In the genomic region with DNA sequence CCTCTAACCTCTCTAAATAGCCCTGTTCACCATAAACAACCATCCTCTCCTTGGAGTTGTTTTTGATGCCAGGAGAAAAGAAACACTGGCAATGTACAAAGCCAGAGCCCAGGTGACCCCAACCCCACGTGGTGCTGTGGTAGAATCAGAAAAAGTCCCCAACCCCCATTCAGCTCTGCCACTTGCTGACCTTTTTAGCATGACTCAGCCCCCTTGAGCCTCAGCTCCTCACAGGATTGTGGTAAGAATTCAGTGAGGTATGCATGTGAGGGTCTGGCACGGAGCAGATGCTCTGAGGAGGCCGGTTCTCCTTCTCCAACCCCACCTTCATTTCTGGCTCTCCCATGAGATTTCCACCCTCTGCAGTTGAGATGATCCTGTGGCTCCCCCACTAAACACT, we compare ENCODE assay signal across 16 cellular contexts. TPM values are rescaled to one million over a fixed set of nuclear protein-coding genes. Genes with fewer than 3 reads are reported as not detected.
DNase-seq lines count a peak whose midpoint lies in the region; ATAC-seq, FAIRE-seq and TF ChIP-seq lines count a peak whose summit lies in the region.
"Had no signal": no experiment of that assay in that cellular context is flagged by ENCODE, and none has a peak within 500 bp of the region (broad histone marks: within the 10 kb centered on the region; RNA-seq: fewer than 3 reads in every experiment).

No MANE protein-coding gene starts in this region.

- no peak for ATAC-seq in GM18870 (IDR thresholded peaks at IDR 0.05; ENCODE audit: unreplicated experiment)
- ATAC-seq: heart left ventricle, Panc1, right cardiac atrium had no signal

- CTCF ChIA-PET in AG04449 (lab: Yijun Ruan, JAX): interaction anchor here (0.8 to 8.2 kb wide), 7 partner anchors 12 to 158 kb away, joined by 3 to 62 read pairs (median 6); partner anchors contain the start of gene CHI3L1

- H3K4me3 Mint-ChIP-seq in astrocyte (ENCODE audit: unreplicated experiment): no peak overlapping the region
- H3K4me3 Mint-ChIP-seq: activated T-cell treated with anti-CD3 and anti-CD28 coated beads, Interleukin-2, amount 50 U/mL, for 24 hours had no signal

- H3K9me3 ChIP-seq in astrocyte (ENCODE audit: insufficient read depth, low read depth, low read length): no peaks in the 10 kb centered on the region
- H3K9me3 ChIP-seq: heart left ventricle had no signal

- H3K4me1 ChIP-seq in astrocyte (ENCODE audit: insufficient read depth, low read length): peaks cover 29% of the 10 kb centered on the region

- no peak overlapping the region for H3K9ac ChIP-seq in astrocyte (ENCODE audit: low read length)

- no peaks in the 10 kb centered on the region for H3K27me3 ChIP-seq in astrocyte (ENCODE audit: insufficient read depth, low read length)
- H3K27me3 ChIP-seq: heart left ventricle had no signal

- no peaks in the 10 kb centered on the region for H3K36me3 ChIP-seq in astrocyte (ENCODE audit: insufficient read depth, low read length)
- H3K36me3 ChIP-seq: heart left ventricle had no signal

- DNase-seq in AG04449 (ENCODE audit: low read depth, low spot score): peak; percentile 38
- peak; percentile 52 for DNase-seq in HFF-Myc (ENCODE audit: extremely low read depth, low read depth)
- peak; percentile 92 for DNase-seq in astrocyte (ENCODE audit: low read depth)
- peak; percentile 74 for DNase-seq in kidney tubule cell (ENCODE audit: low spot score)
- no peak for DNase-seq in hippocampal formation (lab: John Stamatoyannopoulos, UW)
- DNase-seq in activated T-cell treated with anti-CD3 and anti-CD28 coated beads, Interleukin-2, amount 50 U/mL, for 48 hours: no peak
- no peak for DNase-seq in cerebellar nuclear complex (lab: John Stamatoyannopoulos, UW)
- DNase-seq: activated T-cell treated with anti-CD3 and anti-CD28 coated beads, Interleukin-2, amount 50 U/mL, for 24 hours; C1 segment of cervical spinal cord; heart left ventricle; midbrain; NCI-H1694; right cardiac atrium had no signal

- H3K27ac ChIP-seq in astrocyte (ENCODE audit: low read depth, low read length): no peak overlapping the region
- H3K27ac ChIP-seq: heart left ventricle had no signal

- peak; percentile 34 for FAIRE-seq in astrocyte (lab: Jason Lieb, UNC)
- FAIRE-seq: colon had no signal

- no peaks in the 10 kb centered on the region for H3K36me3 Mint-ChIP-seq in astrocyte (ENCODE audit: low read depth, unreplicated experiment)

- no peaks in the 10 kb centered on the region for H3K79me2 ChIP-seq in astrocyte (ENCODE audit: insufficient read depth, low read length)

- no peaks in the 10 kb centered on the region for H4K20me1 ChIP-seq in astrocyte (ENCODE audit: insufficient read depth, low read length)

- peaks cover 48% of the 10 kb centered on the region for H3K4me1 Mint-ChIP-seq in astrocyte (ENCODE audit: low read depth, unreplicated experiment)

- H3K4me3 ChIP-seq in AG04449 (ENCODE audit: low read depth, low read length) (no peak overlapping the region), HFF-Myc (replicated peaks; ENCODE audit: low read depth, low read length) (no peak overlapping the region), astrocyte (ENCODE audit: insufficient read depth, low read depth, low read length) (no peak overlapping the region)
- H3K4me3 ChIP-seq: heart left ventricle had no signal

- H3K9me3 Mint-ChIP-seq in astrocyte (ENCODE audit: unreplicated experiment): peaks cover 10% of the 10 kb centered on the region
- H3K9me3 Mint-ChIP-seq: activated T-cell treated with anti-CD3 and anti-CD28 coated beads, Interleukin-2, amount 50 U/mL, for 24 hours had no signal

- POLR2A ChIA-PET in AG04449 (lab: Yijun Ruan, JAX): no interaction called here

- no peak for TF ChIP-seq CTCF in AG04449 (IDR thresholded peaks at IDR 0.05; ENCODE audit: insufficient read depth, low read length, missing control alignments)
- no peak for TF ChIP-seq CTCF in HFF-Myc (IDR thresholded peaks at IDR 0.05; ENCODE audit: low read depth, low read length, missing control alignments)
- no peak for TF ChIP-seq CTCF in astrocyte (IDR thresholded peaks at IDR 0.05; ENCODE audit: insufficient read depth, low read depth, low read length)

- H2AFZ ChIP-seq in astrocyte (ENCODE audit: low read depth, low read length): no peak overlapping the region

- H3K27ac Mint-ChIP-seq in astrocyte (ENCODE audit: unreplicated experiment): peak overlapping the region; percentile 77
- H3K27ac Mint-ChIP-seq: activated T-cell treated with anti-CD3 and anti-CD28 coated beads, Interleukin-2, amount 50 U/mL, for 24 hours had no signal

- H3K27me3 Mint-ChIP-seq in astrocyte (ENCODE audit: low read depth, unreplicated experiment): peaks cover 3% of the 10 kb centered on the region

- H3K4me2 ChIP-seq in astrocyte (ENCODE audit: low read length): peak overlapping the region; percentile 51

RNA-seq across cellular contexts. Expression of gene CHI3L1, which starts 11.1 kb away (rescaled TPM):
- 0.20 and 0.34 TPM in 2 replicates for total RNA-seq in astrocyte

RNA-seq across cellular contexts. Expression of gene MYBPH, which starts 22.0 kb away (rescaled TPM):
- total RNA-seq in astrocyte: not detected in 2 replicates
- total RNA-seq: right cardiac atrium had no signal

RNA-seq across cellular contexts. Expression of gene CHIT1, which starts 31.8 kb away (rescaled TPM):
- not detected in 2 replicates for total RNA-seq in astrocyte

Comparison
In these comparisons a context has a peak if more than half of its experiments do, and no peak if none do; other contexts are left out.
1. DNase-seq: peak in AG04449 (single experiment), HFF-Myc (single experiment), astrocyte (single experiment) and kidney tubule cell (single experiment); none in hippocampal formation (0 of 2), activated T-cell treated with anti-CD3 and anti-CD28 coated beads, Interleukin-2, amount 50 U/mL, for 48 hours (0 of 2) and cerebellar nuclear complex (0 of 2).